ENCODE assay signal across 27 cellular contexts in genomic region chr19:28700176-28700575, GRCh38.
"Had no signal": no experiment of that assay in that cellular context is flagged by ENCODE, and none has a peak within 500 bp of the region (broad histone marks: within the 10 kb centered on the region; RNA-seq: fewer than 3 reads in every experiment).

No MANE protein-coding gene starts in this region.

- H3K4me2 ChIP-seq: smooth muscle cell had no signal

- H3K9me3 Mint-ChIP-seq: activated T-cell treated with anti-CD3 and anti-CD28 coated beads, Interleukin-2, amount 50 U/mL, for 72 hours; brain; stimulated activated naive CD8-positive, alpha-beta T cell treated with anti-CD3 and anti-CD28 coated beads, Interleukin-15, amount 100 ng/mL, for 72 hours had no signal

- H3K27ac Mint-ChIP-seq: activated CD4-positive, alpha-beta T cell treated with anti-CD3 and anti-CD28 coated beads for 36 hours; activated naive CD8-positive, alpha-beta T cell; activated T-cell treated with anti-CD3 and anti-CD28 coated beads, Interleukin-2, amount 50 U/mL, for 72 hours; brain; naive thymus-derived CD4-positive, alpha-beta T cell; stimulated activated memory B cell treated with anti-CD40 and anti-IgM and Interleukin-4, amounts not matched to agents 10 μg/mL and 1 μg/mL and 100 μg/mL, for 72 hours; stimulated activated naive CD8-positive, alpha-beta T cell treated with anti-CD3 and anti-CD28 coated beads, Interleukin-15, amount 100 ng/mL, for 72 hours had no signal

- DNase-seq: activated CD4-positive, alpha-beta T cell treated with anti-CD3 and anti-CD28 coated beads for 36 hours; activated CD4-positive, CD25-positive, alpha-beta regulatory T cell; activated naive CD4-positive, alpha-beta T cell treated with Interleukin-2 at 50 U/mL for 16 hours; activated T-cell treated with anti-CD3 and anti-CD28 coated beads for 4 hours; activated T-cell treated with anti-CD3 and anti-CD28 coated beads, Interleukin-2, amount 50 U/mL, for 72 hours; aorta; cerebellar nuclear complex; cortex of kidney; glutamatergic neuron; hippocampal formation; left cardiac atrium; midbrain; naive thymus-derived CD4-positive, alpha-beta T cell; pancreas; psoas muscle; sigmoid colon; stimulated activated CD4-positive, alpha-beta T cell treated with anti-CD3 and anti-CD28 coated beads, Interleukin-1b, Interleukin-23, amount 100 ng/mL, for 48 hours; stimulated activated CD4-positive, alpha-beta T cell treated with anti-CD3 and anti-CD28 coated beads, Interleukin-4, amount 100 ng/mL, for 4 hours; stimulated activated CD8-positive, alpha-beta memory T cell treated with anti-CD3 and anti-CD28 coated beads, Interleukin-4, amount 100 ng/mL, for 48 hours; stimulated activated naive CD8-positive, alpha-beta T cell treated with anti-CD3 and anti-CD28 coated beads, Interleukin-15, amount 100 ng/mL, for 72 hours; substantia nigra; upper lobe of left lung had no signal

- H3K4me1 ChIP-seq: psoas muscle, sigmoid colon, upper lobe of left lung had no signal

- H3K36me3 Mint-ChIP-seq: activated naive CD8-positive, alpha-beta T cell; brain; naive thymus-derived CD4-positive, alpha-beta T cell; stimulated activated memory B cell treated with anti-CD40 and anti-IgM and Interleukin-4, amounts not matched to agents 10 μg/mL and 1 μg/mL and 100 μg/mL, for 72 hours had no signal

- H3K9me3 ChIP-seq: pancreas, psoas muscle, sigmoid colon, upper lobe of left lung had no signal

- H3K27ac ChIP-seq: cardiac muscle cell, pancreas, psoas muscle, sigmoid colon, upper lobe of left lung had no signal

- ATAC-seq: activated CD4-positive, alpha-beta T cell treated with anti-CD3 and anti-CD28 coated beads for 36 hours; activated T-cell treated with anti-CD3 and anti-CD28 coated beads, Interleukin-2, amount 50 U/mL, for 72 hours; left cardiac atrium; naive thymus-derived CD4-positive, alpha-beta T cell; pancreas; psoas muscle; stimulated activated memory B cell treated with anti-CD40 and anti-IgM and Interleukin-4, amounts not matched to agents 10 μg/mL and 1 μg/mL and 100 μg/mL, for 72 hours; stimulated activated naive CD8-positive, alpha-beta T cell treated with anti-CD3 and anti-CD28 coated beads, Interleukin-15, amount 100 ng/mL, for 72 hours had no signal

- H3K4me3 ChIP-seq: cardiac muscle cell, pancreas, psoas muscle, sigmoid colon, smooth muscle cell, upper lobe of left lung had no signal

- H3K27me3 Mint-ChIP-seq: activated CD4-positive, alpha-beta T cell treated with anti-CD3 and anti-CD28 coated beads for 36 hours; activated naive CD8-positive, alpha-beta T cell; stimulated activated memory B cell treated with anti-CD40 and anti-IgM and Interleukin-4, amounts not matched to agents 10 μg/mL and 1 μg/mL and 100 μg/mL, for 72 hours had no signal

- H3K4me1 Mint-ChIP-seq: activated CD4-positive, alpha-beta T cell treated with anti-CD3 and anti-CD28 coated beads for 36 hours; brain; stimulated activated memory B cell treated with anti-CD40 and anti-IgM and Interleukin-4, amounts not matched to agents 10 μg/mL and 1 μg/mL and 100 μg/mL, for 72 hours; stimulated activated naive CD8-positive, alpha-beta T cell treated with anti-CD3 and anti-CD28 coated beads, Interleukin-15, amount 100 ng/mL, for 72 hours had no signal

- H3K36me3 ChIP-seq: cardiac muscle cell, pancreas, sigmoid colon, upper lobe of left lung had no signal

- H3K27me3 ChIP-seq: cardiac muscle cell, sigmoid colon, upper lobe of left lung had no signal

- H3K4me3 Mint-ChIP-seq: activated CD4-positive, alpha-beta T cell treated with anti-CD3 and anti-CD28 coated beads for 36 hours; activated naive CD8-positive, alpha-beta T cell; activated T-cell treated with anti-CD3 and anti-CD28 coated beads, Interleukin-2, amount 50 U/mL, for 72 hours; brain; naive thymus-derived CD4-positive, alpha-beta T cell; stimulated activated memory B cell treated with anti-CD40 and anti-IgM and Interleukin-4, amounts not matched to agents 10 μg/mL and 1 μg/mL and 100 μg/mL, for 72 hours; stimulated activated naive CD8-positive, alpha-beta T cell treated with anti-CD3 and anti-CD28 coated beads, Interleukin-15, amount 100 ng/mL, for 72 hours had no signal
